Comparison of ENCODE assay signal across 1 cellular context in genomic region chr10:95278061-95278988, GRCh38.
A peak's percentile ranks its signal among the peaks of the same experiment; 100 is the strongest.
TF ChIP-seq lines count a peak whose summit lies in the region.

No MANE protein-coding gene starts in this region.

TF ChIP-seq in HepG2, 621 proteins besides CTCF, POLR2A, EP300 and RAD21 (continued from another document and continues in another):
- TF ChIP-seq ZBTB4 (CRISPR knock-in tag; IDR thresholded peaks at IDR 0.05; ENCODE audit: borderline replicate concordance) (peak; percentile 76; the same call in 1 of the 2 replicates), ZNF335 (CRISPR knock-in tag; IDR thresholded peaks at IDR 0.05) (peak; percentile 53; the same call in 1 of the 2 replicates), PAF1 (CRISPR knock-in tag; IDR thresholded peaks at IDR 0.05) (no peak), SOX6 (IDR thresholded peaks at IDR 0.05) (no peak), SOX6 (CRISPR knock-in tag; IDR thresholded peaks at IDR 0.05) (peak; percentile 98), ZNF292 (CRISPR knock-in tag; IDR thresholded peaks at IDR 0.05; ENCODE audit: borderline replicate concordance, low read depth) (peak; percentile 84; the same call in 1 of the 2 replicates), ZNF564 (CRISPR knock-in tag; IDR thresholded peaks at IDR 0.05) (peak; percentile 56; the same call in 1 of the 2 replicates), EHMT2 (IDR thresholded peaks at IDR 0.05; ENCODE audit: borderline replicate concordance, low read depth, low read length) (no peak), AHDC1 (CRISPR knock-in tag; IDR thresholded peaks at IDR 0.05; ENCODE audit: borderline replicate concordance) (peak; percentile 66; the same call in 1 of the 2 replicates), ZNF629 (CRISPR knock-in tag; conservative IDR thresholded peaks at IDR 0.05) (peak; percentile 32; the same call in 1 of the 2 replicates), NFIB (CRISPR knock-in tag; IDR thresholded peaks at IDR 0.05; ENCODE audit: borderline replicate concordance) (no peak), ELF3 (CRISPR knock-in tag; IDR thresholded peaks at IDR 0.05) (peak; percentile 55; the same call in 1 of the 2 replicates), KLF16 (CRISPR knock-in tag; IDR thresholded peaks at IDR 0.05) (peak in 1 of 2 experiments; percentile 75; a peak in 1 of 4 replicates), RNF219 (CRISPR knock-in tag; IDR thresholded peaks at IDR 0.05) (no peak), ZSCAN22 (CRISPR knock-in tag; IDR thresholded peaks at IDR 0.05) (no peak), TBX2 (CRISPR knock-in tag; IDR thresholded peaks at IDR 0.05; ENCODE audit: borderline replicate concordance) (peak; percentile 91), YEATS4 (CRISPR knock-in tag; IDR thresholded peaks at IDR 0.05; ENCODE audit: borderline replicate concordance) (no peak), RORA (CRISPR knock-in tag; IDR thresholded peaks at IDR 0.05) (no peak), ZKSCAN5 (CRISPR knock-in tag; IDR thresholded peaks at IDR 0.05) (no peak), AGO1 (IDR thresholded peaks at IDR 0.05; ENCODE audit: low read depth, low read length, poor library complexity, severe bottlenecking) (no peak), GATA4 (IDR thresholded peaks at IDR 0.05; ENCODE audit: borderline replicate concordance, low read depth) (peak; percentile 85), RBM22 (optimal IDR thresholded peaks at IDR 0.05; ENCODE audit: low read length) (peak; percentile 18), KAT7 (CRISPR knock-in tag; IDR thresholded peaks at IDR 0.05; ENCODE audit: borderline replicate concordance) (peak; percentile 55; the same call in 1 of the 2 replicates), GTF3A (CRISPR knock-in tag; conservative IDR thresholded peaks at IDR 0.05) (no peak), ZNF253 (CRISPR knock-in tag; IDR thresholded peaks at IDR 0.05; ENCODE audit: borderline replicate concordance) (no peak), PITX1 (CRISPR knock-in tag; IDR thresholded peaks at IDR 0.05) (peak; percentile 92)
- TF ChIP-seq, protein P1, sequence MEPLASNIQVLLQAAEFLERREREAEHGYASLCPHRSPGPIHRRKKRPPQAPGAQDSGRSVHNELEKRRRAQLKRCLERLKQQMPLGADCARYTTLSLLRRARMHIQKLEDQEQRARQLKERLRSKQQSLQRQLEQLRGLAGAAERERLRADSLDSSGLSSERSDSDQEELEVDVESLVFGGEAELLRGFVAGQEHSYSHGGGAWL (CRISPR knock-in tag; IDR thresholded peaks at IDR 0.05), result no peak
- TF ChIP-seq, protein P2, sequence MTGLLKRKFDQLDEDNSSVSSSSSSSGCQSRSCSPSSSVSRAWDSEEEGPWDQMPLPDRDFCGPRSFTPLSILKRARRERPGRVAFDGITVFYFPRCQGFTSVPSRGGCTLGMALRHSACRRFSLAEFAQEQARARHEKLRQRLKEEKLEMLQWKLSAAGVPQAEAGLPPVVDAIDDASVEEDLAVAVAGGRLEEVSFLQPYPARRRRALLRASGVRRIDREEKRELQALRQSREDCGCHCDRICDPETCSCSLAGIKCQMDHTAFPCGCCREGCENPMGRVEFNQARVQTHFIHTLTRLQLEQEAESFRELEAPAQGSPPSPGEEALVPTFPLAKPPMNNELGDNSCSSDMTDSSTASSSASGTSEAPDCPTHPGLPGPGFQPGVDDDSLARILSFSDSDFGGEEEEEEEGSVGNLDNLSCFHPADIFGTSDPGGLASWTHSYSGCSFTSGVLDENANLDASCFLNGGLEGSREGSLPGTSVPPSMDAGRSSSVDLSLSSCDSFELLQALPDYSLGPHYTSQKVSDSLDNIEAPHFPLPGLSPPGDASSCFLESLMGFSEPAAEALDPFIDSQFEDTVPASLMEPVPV (CRISPR knock-in tag; IDR thresholded peaks at IDR 0.05), result 0 out of 2 replicates have a peak, but pooled peaks have one; percentile 55
- TF ChIP-seq, protein P3, sequence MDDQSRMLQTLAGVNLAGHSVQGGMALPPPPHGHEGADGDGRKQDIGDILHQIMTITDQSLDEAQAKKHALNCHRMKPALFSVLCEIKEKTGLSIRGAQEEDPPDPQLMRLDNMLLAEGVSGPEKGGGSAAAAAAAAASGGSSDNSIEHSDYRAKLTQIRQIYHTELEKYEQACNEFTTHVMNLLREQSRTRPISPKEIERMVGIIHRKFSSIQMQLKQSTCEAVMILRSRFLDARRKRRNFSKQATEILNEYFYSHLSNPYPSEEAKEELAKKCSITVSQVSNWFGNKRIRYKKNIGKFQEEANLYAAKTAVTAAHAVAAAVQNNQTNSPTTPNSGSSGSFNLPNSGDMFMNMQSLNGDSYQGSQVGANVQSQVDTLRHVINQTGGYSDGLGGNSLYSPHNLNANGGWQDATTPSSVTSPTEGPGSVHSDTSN (CRISPR knock-in tag; IDR thresholded peaks at IDR 0.05; ENCODE audit: borderline replicate concordance), result no peak
- TF ChIP-seq, protein P4, sequence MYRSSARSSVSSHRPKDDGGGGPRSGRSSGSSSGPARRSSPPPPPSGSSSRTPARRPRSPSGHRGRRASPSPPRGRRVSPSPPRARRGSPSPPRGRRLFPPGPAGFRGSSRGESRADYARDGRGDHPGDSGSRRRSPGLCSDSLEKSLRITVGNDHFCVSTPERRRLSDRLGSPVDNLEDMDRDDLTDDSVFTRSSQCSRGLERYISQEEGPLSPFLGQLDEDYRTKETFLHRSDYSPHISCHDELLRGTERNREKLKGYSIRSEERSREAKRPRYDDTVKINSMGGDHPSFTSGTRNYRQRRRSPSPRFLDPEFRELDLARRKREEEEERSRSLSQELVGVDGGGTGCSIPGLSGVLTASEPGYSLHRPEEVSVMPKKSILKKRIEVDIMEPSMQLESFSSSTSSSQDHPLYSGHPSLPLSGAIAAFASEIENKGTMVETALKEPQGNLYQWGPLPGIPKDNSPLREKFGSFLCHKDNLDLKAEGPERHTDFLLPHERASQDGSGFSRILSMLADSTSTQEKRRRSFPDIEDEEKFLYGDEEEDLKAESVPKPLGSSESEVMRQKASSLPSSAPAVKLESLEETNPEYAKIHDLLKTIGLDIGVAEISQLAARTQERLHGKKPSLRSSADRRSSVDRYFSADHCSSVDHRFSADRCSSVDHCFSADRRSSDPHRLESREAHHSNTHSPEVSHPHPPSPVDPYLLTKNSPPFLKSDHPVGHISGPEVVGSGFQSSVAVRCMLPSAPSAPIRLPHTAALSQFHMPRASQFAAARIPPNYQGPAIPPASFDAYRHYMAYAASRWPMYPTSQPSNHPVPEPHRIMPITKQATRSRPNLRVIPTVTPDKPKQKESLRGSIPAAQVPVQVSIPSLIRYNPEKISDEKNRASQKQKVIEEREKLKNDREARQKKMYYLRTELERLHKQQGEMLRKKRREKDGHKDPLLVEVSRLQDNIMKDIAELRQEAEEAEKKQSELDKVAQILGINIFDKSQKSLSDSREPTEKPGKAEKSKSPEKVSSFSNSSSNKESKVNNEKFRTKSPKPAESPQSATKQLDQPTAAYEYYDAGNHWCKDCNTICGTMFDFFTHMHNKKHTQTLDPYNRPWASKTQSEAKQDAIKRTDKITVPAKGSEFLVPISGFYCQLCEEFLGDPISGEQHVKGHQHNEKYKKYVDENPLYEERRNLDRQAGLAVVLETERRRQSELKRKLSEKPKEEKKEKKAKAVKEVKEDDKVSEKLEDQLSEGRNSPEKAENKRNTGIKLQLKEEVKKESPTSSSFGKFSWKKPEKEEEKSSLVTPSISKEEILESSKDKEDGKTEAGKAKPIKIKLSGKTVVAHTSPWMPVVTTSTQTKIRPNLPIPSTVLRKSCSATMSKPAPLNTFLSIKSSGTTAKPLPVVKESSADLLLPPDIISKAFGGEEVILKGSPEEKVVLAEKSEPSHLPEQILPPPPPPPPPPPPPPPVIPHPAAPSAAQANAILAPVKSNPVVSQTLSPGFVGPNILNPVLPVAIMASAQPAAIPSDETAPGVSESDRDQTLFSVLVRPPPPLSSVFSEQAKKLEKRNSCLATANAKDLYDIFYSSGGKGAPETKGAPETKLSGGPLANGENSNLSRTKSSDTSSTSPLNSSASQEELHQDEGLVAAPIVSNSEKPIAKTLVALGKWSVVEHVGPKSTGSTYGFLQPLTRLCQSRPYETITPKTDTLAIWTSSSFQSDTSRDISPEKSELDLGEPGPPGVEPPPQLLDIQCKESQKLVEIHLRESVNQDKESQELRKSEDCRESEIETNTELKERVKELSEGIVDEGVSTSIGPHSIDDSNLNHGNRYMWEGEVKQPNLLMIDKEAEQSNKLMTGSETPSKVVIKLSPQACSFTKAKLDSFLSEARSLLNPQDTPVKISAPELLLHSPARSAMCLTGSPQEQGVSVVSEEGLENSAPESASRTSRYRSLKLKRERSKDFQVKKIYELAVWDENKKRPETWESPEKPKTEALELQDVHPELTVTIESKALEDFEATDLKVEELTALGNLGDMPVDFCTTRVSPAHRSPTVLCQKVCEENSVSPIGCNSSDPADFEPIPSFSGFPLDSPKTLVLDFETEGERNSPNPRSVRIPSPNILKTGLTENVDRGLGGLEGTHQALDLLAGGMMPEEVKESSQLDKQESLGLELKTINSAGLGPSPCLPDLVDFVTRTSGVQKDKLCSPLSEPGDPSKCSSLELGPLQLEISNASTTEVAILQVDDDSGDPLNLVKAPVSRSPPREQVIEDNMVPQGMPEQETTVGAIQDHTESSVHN (CRISPR knock-in tag; IDR thresholded peaks at IDR 0.05), result no peak
- TF ChIP-seq, protein P5, sequence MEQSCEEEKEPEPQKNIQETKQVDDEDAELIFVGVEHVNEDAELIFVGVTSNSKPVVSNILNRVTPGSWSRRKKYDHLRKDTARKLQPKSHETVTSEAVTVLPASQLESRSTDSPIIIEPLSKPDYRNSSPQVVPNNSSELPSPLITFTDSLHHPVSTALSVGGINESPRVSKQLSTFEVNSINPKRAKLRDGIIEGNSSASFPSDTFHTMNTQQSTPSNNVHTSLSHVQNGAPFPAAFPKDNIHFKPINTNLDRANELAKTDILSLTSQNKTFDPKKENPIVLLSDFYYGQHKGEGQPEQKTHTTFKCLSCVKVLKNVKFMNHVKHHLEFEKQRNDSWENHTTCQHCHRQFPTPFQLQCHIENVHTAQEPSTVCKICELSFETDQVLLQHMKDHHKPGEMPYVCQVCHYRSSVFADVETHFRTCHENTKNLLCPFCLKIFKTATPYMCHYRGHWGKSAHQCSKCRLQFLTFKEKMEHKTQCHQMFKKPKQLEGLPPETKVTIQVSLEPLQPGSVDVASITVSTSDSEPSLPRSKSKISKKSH (CRISPR knock-in tag; IDR thresholded peaks at IDR 0.05; ENCODE audit: borderline replicate concordance), result no peak
